26 cellular contexts compared by ENCODE assay signal in genomic region chr20:26315054-26315453, GRCh38.
"Had no signal": no experiment of that assay in that cellular context is flagged by ENCODE, and none has a peak within 500 bp of the region (broad histone marks: within the 10 kb centered on the region; RNA-seq: fewer than 3 reads in every experiment).

No MANE protein-coding gene starts in this region.

- H3K36me3 Mint-ChIP-seq: mesothelial cell of epicardium; naive B cell; stimulated activated memory B cell treated with anti-CD40 and anti-IgM and Interleukin-4, amounts not matched to agents 10 μg/mL and 1 μg/mL and 100 μg/mL, for 72 hours; type B pancreatic cell had no signal

- H3K4me1 ChIP-seq: esophagus muscularis mucosa, foreskin keratinocyte, gastroesophageal sphincter, heart left ventricle, prostate gland, right atrium auricular region, sigmoid colon, testis, tibial artery had no signal

- H3K27ac ChIP-seq: esophagus muscularis mucosa, foreskin keratinocyte, gastroesophageal sphincter, heart left ventricle, hepatocyte, prostate gland, right atrium auricular region, sigmoid colon, testis, tibial artery had no signal

- H3K4me3 Mint-ChIP-seq: mesothelial cell of epicardium; naive B cell; nephron progenitor cell; stimulated activated memory B cell treated with anti-CD40 and anti-IgM and Interleukin-4, amounts not matched to agents 10 μg/mL and 1 μg/mL and 100 μg/mL, for 72 hours; type B pancreatic cell had no signal

- H3K36me3 ChIP-seq: esophagus muscularis mucosa, gastroesophageal sphincter, heart left ventricle, prostate gland, right atrium auricular region, sigmoid colon, tibial artery had no signal

- H3K9me3 ChIP-seq: esophagus muscularis mucosa, gastroesophageal sphincter, heart left ventricle, prostate gland, right atrium auricular region, sigmoid colon, testis, tibial artery had no signal

- H3K9me3 Mint-ChIP-seq: stimulated activated memory B cell treated with anti-CD40 and anti-IgM and Interleukin-4, amounts not matched to agents 10 μg/mL and 1 μg/mL and 100 μg/mL, for 72 hours; type B pancreatic cell had no signal

- H3K4me3 ChIP-seq: esophagus muscularis mucosa, gastroesophageal sphincter, heart left ventricle, hepatocyte, mucosa of descending colon, prostate gland, right atrium auricular region, sigmoid colon, testis, tibial artery had no signal

- H3K27me3 ChIP-seq: esophagus muscularis mucosa, foreskin keratinocyte, gastroesophageal sphincter, heart left ventricle, hepatocyte, right atrium auricular region, sigmoid colon, testis, tibial artery had no signal

- DNase-seq: dermis blood vessel endothelial cell; effector memory CD4-positive, alpha-beta T cell; foreskin keratinocyte; heart left ventricle; kidney; mesenchymal stem cell; mucosa of descending colon; naive B cell; nephron progenitor cell; nucleus accumbens; sigmoid colon; stimulated activated CD4-positive, alpha-beta T cell treated with anti-CD3 and anti-CD28 coated beads, Interleukin-2, amount 100 ng/mL, for 24 hours; stimulated activated CD4-positive, alpha-beta T cell treated with anti-CD3 and anti-CD28 coated beads, Interleukin-4, amount 100 ng/mL, for 4 hours; stimulated activated naive CD8-positive, alpha-beta T cell treated with anti-CD3 and anti-CD28 coated beads, Interleukin-15, Interleukin-2, amounts not matched to agents 100 U/mL and 50 U/mL, for 24 hours; substantia nigra; testis; tibial artery had no signal

- H3K27me3 Mint-ChIP-seq: naive B cell; stimulated activated memory B cell treated with anti-CD40 and anti-IgM and Interleukin-4, amounts not matched to agents 10 μg/mL and 1 μg/mL and 100 μg/mL, for 72 hours; type B pancreatic cell had no signal

- H3K27ac Mint-ChIP-seq: mesothelial cell of epicardium; naive B cell; nephron progenitor cell; stimulated activated memory B cell treated with anti-CD40 and anti-IgM and Interleukin-4, amounts not matched to agents 10 μg/mL and 1 μg/mL and 100 μg/mL, for 72 hours; type B pancreatic cell had no signal

- H3K4me1 Mint-ChIP-seq: mesothelial cell of epicardium; naive B cell; nephron progenitor cell; stimulated activated memory B cell treated with anti-CD40 and anti-IgM and Interleukin-4, amounts not matched to agents 10 μg/mL and 1 μg/mL and 100 μg/mL, for 72 hours had no signal

- ATAC-seq: foreskin keratinocyte; gastroesophageal sphincter; heart left ventricle; left lobe of liver; mucosa of descending colon; stimulated activated memory B cell treated with anti-CD40 and anti-IgM and Interleukin-4, amounts not matched to agents 10 μg/mL and 1 μg/mL and 100 μg/mL, for 72 hours; stimulated activated naive CD8-positive, alpha-beta T cell treated with anti-CD3 and anti-CD28 coated beads, Interleukin-15, Interleukin-2, amounts not matched to agents 100 U/mL and 50 U/mL, for 24 hours had no signal
